1 cellular context compared by ENCODE assay signal in the genomic region with DNA sequence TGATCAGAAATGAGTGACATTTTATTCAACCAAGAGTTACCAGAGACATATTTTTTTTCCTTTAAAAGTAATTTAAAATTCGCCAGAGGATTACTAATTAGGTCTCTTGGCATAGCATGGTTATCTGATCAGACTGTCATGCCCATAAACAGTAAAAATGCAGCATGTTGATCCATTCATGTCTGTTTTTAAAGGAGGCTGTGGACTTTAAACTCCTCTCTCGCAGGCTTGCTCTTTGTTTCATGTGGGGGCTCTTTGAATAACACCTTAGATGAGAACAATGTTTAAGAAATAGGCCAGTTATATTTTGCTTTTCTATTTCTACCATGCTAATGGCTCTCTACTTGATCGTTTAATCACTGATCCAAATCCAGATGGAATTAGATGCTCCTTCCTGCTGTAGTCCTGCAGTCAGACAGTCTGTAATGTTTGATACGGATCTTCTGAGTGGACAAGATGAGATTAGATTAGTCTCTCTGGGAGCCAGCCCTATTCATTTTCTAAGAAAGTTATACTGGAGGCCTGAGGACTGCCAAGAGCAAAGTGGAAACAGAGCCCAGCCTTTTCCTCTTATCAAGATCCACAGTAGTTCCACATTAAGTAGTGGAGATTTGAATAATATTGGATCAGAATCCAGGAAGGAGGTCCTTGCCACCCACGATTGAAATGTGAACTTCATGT.
TF ChIP-seq lines count a peak whose summit lies in the region.

No MANE protein-coding gene starts in this region.

TF ChIP-seq in HepG2, 621 proteins besides CTCF, POLR2A, EP300 and RAD21 (continued from another document and continues in another):
- no peak for TF ChIP-seq SRSF1 (optimal IDR thresholded peaks at IDR 0.05; ENCODE audit: low read depth, low read length)
- TF ChIP-seq TEF (CRISPR knock-in tag; IDR thresholded peaks at IDR 0.05) = no peak
- no peak for TF ChIP-seq HOXA3 (CRISPR knock-in tag; IDR thresholded peaks at IDR 0.05)
- no peak for TF ChIP-seq ZNF768 (CRISPR knock-in tag; IDR thresholded peaks at IDR 0.05)
- no peak for TF ChIP-seq NR2F1 (CRISPR knock-in tag; IDR thresholded peaks at IDR 0.05)
- TF ChIP-seq ZNF598 (CRISPR knock-in tag; IDR thresholded peaks at IDR 0.05; ENCODE audit: borderline replicate concordance) = no peak
- TF ChIP-seq FOXA3 (CRISPR knock-in tag; IDR thresholded peaks at IDR 0.05) = peak; percentile 11; the same call in 1 of the 2 replicates
- no peak for TF ChIP-seq FOXO1 (CRISPR knock-in tag; IDR thresholded peaks at IDR 0.05)
- TF ChIP-seq, protein P1, sequence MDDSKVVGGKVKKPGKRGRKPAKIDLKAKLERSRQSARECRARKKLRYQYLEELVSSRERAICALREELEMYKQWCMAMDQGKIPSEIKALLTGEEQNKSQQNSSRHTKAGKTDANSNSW (CRISPR knock-in tag; IDR thresholded peaks at IDR 0.05; ENCODE audit: borderline replicate concordance) = no peak
- TF ChIP-seq ZNF367 (CRISPR knock-in tag; IDR thresholded peaks at IDR 0.05; ENCODE audit: borderline replicate concordance) = no peak
- TF ChIP-seq ZNF225 (CRISPR knock-in tag; IDR thresholded peaks at IDR 0.05) = no peak
- peak; percentile 49; the same call in 1 of the 2 replicates for TF ChIP-seq SOX5 (CRISPR knock-in tag; IDR thresholded peaks at IDR 0.05; ENCODE audit: borderline replicate concordance)
- TF ChIP-seq ZNF788 (CRISPR knock-in tag; IDR thresholded peaks at IDR 0.05; ENCODE audit: borderline replicate concordance) = no peak
- no peak for TF ChIP-seq ZNF232 (CRISPR knock-in tag; IDR thresholded peaks at IDR 0.05; ENCODE audit: borderline replicate concordance)
- TF ChIP-seq ETV6 (CRISPR knock-in tag; conservative IDR thresholded peaks at IDR 0.05) = no peak
- TF ChIP-seq HOXA7 (CRISPR knock-in tag; IDR thresholded peaks at IDR 0.05) = no peak
- TF ChIP-seq ZNF143 (CRISPR knock-in tag; IDR thresholded peaks at IDR 0.05) = no peak
- no peak for TF ChIP-seq U2AF1 (optimal IDR thresholded peaks at IDR 0.05; ENCODE audit: low read depth, low read length)
- TF ChIP-seq NFIB (CRISPR knock-in tag; IDR thresholded peaks at IDR 0.05; ENCODE audit: borderline replicate concordance) = no peak
- TF ChIP-seq ARNT (IDR thresholded peaks at IDR 0.05) = no peak
- no peak for TF ChIP-seq GATAD2A (CRISPR knock-in tag; IDR thresholded peaks at IDR 0.05)
- no peak for TF ChIP-seq DR1 (CRISPR knock-in tag; IDR thresholded peaks at IDR 0.05)
- TF ChIP-seq MIER2 (CRISPR knock-in tag; IDR thresholded peaks at IDR 0.05) = no peak
- no peak for TF ChIP-seq SMC3 (IDR thresholded peaks at IDR 0.05; ENCODE audit: low read length)
- no peak for TF ChIP-seq TBP (CRISPR knock-in tag; IDR thresholded peaks at IDR 0.05)
- 0 out of 2 replicates have a peak, but pooled peaks have one; percentile 16 for TF ChIP-seq MED1 (CRISPR knock-in tag; IDR thresholded peaks at IDR 0.05)
- TF ChIP-seq DMAP1 (CRISPR knock-in tag; IDR thresholded peaks at IDR 0.05) = no peak
- no peak for TF ChIP-seq ZNF800 (CRISPR knock-in tag; IDR thresholded peaks at IDR 0.05)
- no peak for TF ChIP-seq NKX3-1 (CRISPR knock-in tag; IDR thresholded peaks at IDR 0.05)
- TF ChIP-seq ZNF709 (CRISPR knock-in tag; IDR thresholded peaks at IDR 0.05) = no peak
- TF ChIP-seq IRX3 (CRISPR knock-in tag; IDR thresholded peaks at IDR 0.05; ENCODE audit: borderline replicate concordance, low read depth) = no peak
- peak; percentile 43; the same call in 1 of the 2 replicates for TF ChIP-seq FOXJ3 (CRISPR knock-in tag; IDR thresholded peaks at IDR 0.05; ENCODE audit: borderline replicate concordance)
- TF ChIP-seq, protein P2, sequence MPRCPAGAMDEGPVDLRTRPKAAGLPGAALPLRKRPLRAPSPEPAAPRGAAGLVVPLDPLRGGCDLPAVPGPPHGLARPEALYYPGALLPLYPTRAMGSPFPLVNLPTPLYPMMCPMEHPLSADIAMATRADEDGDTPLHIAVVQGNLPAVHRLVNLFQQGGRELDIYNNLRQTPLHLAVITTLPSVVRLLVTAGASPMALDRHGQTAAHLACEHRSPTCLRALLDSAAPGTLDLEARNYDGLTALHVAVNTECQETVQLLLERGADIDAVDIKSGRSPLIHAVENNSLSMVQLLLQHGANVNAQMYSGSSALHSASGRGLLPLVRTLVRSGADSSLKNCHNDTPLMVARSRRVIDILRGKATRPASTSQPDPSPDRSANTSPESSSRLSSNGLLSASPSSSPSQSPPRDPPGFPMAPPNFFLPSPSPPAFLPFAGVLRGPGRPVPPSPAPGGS (CRISPR knock-in tag; IDR thresholded peaks at IDR 0.05) = no peak
- no peak for TF ChIP-seq ZFP36 (IDR thresholded peaks at IDR 0.05; ENCODE audit: borderline replicate concordance, low read depth, low read length, partially characterized antibody)
- TF ChIP-seq TBX3 (IDR thresholded peaks at IDR 0.05; ENCODE audit: borderline replicate concordance) = no peak
- no peak for TF ChIP-seq ZNF33A (CRISPR knock-in tag; IDR thresholded peaks at IDR 0.05; ENCODE audit: borderline replicate concordance)
- TF ChIP-seq KAT8 (CRISPR knock-in tag; IDR thresholded peaks at IDR 0.05) = peak; percentile 21; the same call in 1 of the 2 replicates
- TF ChIP-seq, protein P3, sequence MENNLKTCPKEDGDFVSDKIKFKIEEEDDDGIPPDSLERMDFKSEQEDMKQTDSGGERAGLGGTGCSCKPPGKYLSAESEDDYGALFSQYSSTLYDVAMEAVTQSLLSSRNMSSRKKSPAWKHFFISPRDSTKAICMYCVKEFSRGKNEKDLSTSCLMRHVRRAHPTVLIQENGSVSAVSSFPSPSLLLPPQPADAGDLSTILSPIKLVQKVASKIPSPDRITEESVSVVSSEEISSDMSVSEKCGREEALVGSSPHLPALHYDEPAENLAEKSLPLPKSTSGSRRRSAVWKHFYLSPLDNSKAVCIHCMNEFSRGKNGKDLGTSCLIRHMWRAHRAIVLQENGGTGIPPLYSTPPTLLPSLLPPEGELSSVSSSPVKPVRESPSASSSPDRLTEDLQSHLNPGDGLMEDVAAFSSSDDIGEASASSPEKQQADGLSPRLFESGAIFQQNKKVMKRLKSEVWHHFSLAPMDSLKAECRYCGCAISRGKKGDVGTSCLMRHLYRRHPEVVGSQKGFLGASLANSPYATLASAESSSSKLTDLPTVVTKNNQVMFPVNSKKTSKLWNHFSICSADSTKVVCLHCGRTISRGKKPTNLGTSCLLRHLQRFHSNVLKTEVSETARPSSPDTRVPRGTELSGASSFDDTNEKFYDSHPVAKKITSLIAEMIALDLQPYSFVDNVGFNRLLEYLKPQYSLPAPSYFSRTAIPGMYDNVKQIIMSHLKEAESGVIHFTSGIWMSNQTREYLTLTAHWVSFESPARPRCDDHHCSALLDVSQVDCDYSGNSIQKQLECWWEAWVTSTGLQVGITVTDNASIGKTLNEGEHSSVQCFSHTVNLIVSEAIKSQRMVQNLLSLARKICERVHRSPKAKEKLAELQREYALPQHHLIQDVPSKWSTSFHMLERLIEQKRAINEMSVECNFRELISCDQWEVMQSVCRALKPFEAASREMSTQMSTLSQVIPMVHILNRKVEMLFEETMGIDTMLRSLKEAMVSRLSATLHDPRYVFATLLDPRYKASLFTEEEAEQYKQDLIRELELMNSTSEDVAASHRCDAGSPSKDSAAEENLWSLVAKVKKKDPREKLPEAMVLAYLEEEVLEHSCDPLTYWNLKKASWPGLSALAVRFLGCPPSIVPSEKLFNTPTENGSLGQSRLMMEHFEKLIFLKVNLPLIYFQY (CRISPR knock-in tag; IDR thresholded peaks at IDR 0.05; ENCODE audit: borderline replicate concordance) = no peak
- no peak for TF ChIP-seq RBFOX2 (IDR thresholded peaks at IDR 0.05; ENCODE audit: low read depth, low read length)
- TF ChIP-seq, protein P4, sequence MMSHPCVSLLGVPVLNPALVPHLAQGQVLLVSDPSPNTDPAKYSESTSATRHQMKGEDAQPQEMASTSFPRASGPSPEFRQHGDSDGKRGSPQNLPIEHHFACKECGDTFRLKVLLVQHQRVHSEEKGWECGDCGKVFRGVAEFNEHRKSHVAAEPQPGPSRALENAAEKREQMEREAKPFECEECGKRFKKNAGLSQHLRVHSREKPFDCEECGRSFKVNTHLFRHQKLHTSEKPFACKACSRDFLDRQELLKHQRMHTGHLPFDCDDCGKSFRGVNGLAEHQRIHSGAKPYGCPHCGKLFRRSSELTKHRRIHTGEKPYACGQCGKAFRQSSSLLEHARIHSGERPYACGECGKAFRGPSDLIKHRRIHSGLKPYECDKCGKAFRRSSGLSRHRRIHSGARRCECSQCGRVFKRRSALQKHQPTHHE (CRISPR knock-in tag; IDR thresholded peaks at IDR 0.05; ENCODE audit: borderline replicate concordance) = no peak
- TF ChIP-seq, protein P5, sequence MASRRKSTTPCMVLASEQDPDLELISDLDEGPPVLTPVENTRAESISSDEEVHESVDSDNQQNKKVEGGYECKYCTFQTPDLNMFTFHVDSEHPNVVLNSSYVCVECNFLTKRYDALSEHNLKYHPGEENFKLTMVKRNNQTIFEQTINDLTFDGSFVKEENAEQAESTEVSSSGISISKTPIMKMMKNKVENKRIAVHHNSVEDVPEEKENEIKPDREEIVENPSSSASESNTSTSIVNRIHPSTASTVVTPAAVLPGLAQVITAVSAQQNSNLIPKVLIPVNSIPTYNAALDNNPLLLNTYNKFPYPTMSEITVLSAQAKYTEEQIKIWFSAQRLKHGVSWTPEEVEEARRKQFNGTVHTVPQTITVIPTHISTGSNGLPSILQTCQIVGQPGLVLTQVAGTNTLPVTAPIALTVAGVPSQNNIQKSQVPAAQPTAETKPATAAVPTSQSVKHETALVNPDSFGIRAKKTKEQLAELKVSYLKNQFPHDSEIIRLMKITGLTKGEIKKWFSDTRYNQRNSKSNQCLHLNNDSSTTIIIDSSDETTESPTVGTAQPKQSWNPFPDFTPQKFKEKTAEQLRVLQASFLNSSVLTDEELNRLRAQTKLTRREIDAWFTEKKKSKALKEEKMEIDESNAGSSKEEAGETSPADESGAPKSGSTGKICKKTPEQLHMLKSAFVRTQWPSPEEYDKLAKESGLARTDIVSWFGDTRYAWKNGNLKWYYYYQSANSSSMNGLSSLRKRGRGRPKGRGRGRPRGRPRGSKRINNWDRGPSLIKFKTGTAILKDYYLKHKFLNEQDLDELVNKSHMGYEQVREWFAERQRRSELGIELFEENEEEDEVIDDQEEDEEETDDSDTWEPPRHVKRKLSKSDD (CRISPR knock-in tag; IDR thresholded peaks at IDR 0.05; ENCODE audit: low read depth) = no peak
- TF ChIP-seq NFE2L2 (IDR thresholded peaks at IDR 0.05; ENCODE audit: low read length) = no peak
- no peak for TF ChIP-seq ZNF569 (CRISPR knock-in tag; IDR thresholded peaks at IDR 0.05; ENCODE audit: borderline replicate concordance)
- TF ChIP-seq IKZF1 (IDR thresholded peaks at IDR 0.05) = no peak
- TF ChIP-seq CREB1 (IDR thresholded peaks at IDR 0.05) = no peak
- 0 out of 2 replicates have a peak, but pooled peaks have one; percentile 33 for TF ChIP-seq CREB1 (CRISPR knock-in tag; IDR thresholded peaks at IDR 0.05)
- TF ChIP-seq HDAC1 (CRISPR knock-in tag; IDR thresholded peaks at IDR 0.05) = no peak
- no peak for TF ChIP-seq CEBPB (IDR thresholded peaks at IDR 0.05; ENCODE audit: borderline replicate concordance, low read depth, low read length)
- TF ChIP-seq ASH2L (IDR thresholded peaks at IDR 0.05; ENCODE audit: insufficient read length, low read depth, low read length) = peak; percentile 24
- TF ChIP-seq FOXP1 (IDR thresholded peaks at IDR 0.05) = no peak
- no peak for TF ChIP-seq FOXP1 (CRISPR knock-in tag; IDR thresholded peaks at IDR 0.05)
- no peak for TF ChIP-seq FOXC1 (CRISPR knock-in tag; IDR thresholded peaks at IDR 0.05; ENCODE audit: borderline replicate concordance)
- no peak for TF ChIP-seq ZFP82 (CRISPR knock-in tag; IDR thresholded peaks at IDR 0.05; ENCODE audit: borderline replicate concordance)
- TF ChIP-seq, protein P6, sequence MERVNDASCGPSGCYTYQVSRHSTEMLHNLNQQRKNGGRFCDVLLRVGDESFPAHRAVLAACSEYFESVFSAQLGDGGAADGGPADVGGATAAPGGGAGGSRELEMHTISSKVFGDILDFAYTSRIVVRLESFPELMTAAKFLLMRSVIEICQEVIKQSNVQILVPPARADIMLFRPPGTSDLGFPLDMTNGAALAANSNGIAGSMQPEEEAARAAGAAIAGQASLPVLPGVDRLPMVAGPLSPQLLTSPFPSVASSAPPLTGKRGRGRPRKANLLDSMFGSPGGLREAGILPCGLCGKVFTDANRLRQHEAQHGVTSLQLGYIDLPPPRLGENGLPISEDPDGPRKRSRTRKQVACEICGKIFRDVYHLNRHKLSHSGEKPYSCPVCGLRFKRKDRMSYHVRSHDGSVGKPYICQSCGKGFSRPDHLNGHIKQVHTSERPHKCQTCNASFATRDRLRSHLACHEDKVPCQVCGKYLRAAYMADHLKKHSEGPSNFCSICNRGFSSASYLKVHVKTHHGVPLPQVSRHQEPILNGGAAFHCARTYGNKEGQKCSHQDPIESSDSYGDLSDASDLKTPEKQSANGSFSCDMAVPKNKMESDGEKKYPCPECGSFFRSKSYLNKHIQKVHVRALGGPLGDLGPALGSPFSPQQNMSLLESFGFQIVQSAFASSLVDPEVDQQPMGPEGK (CRISPR knock-in tag; IDR thresholded peaks at IDR 0.05) = peak; percentile 43; the same call in 1 of the 2 replicates
